Comparison of ENCODE assay signal across 1 cellular context in the genomic region with DNA sequence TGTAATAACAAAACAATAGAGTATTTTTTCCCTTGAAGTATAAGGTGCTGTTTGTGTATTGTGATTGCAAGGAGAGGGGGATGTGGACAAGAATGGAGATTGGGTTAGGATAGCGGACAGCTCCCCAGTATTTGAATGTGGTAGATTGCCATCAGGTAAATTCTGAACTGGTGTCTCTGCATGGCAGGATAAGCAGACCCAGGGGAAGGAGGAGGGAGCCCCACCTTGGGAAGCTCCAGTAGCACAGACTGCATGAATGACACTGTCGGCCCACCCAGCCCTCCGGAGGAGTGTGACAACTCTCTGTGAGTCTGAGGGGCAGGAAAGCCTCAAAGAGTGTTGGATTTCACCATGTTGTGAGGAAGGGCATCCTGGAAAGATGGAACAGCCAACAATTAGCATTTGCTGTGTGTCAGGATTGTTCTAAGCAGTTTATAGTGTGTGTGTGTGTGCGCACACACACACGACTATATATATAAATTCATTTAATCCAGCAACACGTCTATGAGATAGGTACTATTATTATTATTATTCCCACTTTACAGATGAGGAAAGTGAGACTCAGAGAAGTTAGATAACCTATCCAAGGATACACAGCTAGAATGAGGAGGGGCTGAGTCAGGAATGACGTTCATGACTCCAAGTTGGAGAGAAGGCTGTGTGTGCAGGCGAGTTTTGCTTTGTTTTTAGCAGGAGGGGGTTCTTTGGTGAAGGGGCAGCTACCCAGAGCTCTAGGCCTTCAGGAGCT.
TF ChIP-seq lines count a peak whose summit lies in the region.

No MANE protein-coding gene starts in this region.

TF ChIP-seq in K562, 482 proteins besides CTCF, POLR2A, EP300 and RAD21 (continued from another document and continues in another):
- TF ChIP-seq, protein P1, sequence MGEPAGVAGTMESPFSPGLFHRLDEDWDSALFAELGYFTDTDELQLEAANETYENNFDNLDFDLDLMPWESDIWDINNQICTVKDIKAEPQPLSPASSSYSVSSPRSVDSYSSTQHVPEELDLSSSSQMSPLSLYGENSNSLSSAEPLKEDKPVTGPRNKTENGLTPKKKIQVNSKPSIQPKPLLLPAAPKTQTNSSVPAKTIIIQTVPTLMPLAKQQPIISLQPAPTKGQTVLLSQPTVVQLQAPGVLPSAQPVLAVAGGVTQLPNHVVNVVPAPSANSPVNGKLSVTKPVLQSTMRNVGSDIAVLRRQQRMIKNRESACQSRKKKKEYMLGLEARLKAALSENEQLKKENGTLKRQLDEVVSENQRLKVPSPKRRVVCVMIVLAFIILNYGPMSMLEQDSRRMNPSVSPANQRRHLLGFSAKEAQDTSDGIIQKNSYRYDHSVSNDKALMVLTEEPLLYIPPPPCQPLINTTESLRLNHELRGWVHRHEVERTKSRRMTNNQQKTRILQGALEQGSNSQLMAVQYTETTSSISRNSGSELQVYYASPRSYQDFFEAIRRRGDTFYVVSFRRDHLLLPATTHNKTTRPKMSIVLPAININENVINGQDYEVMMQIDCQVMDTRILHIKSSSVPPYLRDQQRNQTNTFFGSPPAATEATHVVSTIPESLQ (CRISPR knock-in tag; IDR thresholded peaks at IDR 0.05): no peak
- peak; percentile 86 for TF ChIP-seq CBFA2T3 (IDR thresholded peaks at IDR 0.05)
- TF ChIP-seq SIN3B (IDR thresholded peaks at IDR 0.05; ENCODE audit: low read depth): no peak
- no peak for TF ChIP-seq SP1 (CRISPR knock-in tag; IDR thresholded peaks at IDR 0.05)
- TF ChIP-seq NBN (IDR thresholded peaks at IDR 0.05; ENCODE audit: low read depth): no peak
- 0 out of 2 replicates have a peak, but pooled peaks have one; percentile 58 for TF ChIP-seq SMARCA5 (IDR thresholded peaks at IDR 0.05)
- TF ChIP-seq POU5F1 (IDR thresholded peaks at IDR 0.05; ENCODE audit: borderline replicate concordance, low read depth, low read length, partially characterized antibody): no peak
- TF ChIP-seq BRF1 (IDR thresholded peaks at IDR 0.05; ENCODE audit: borderline replicate concordance, extremely low read depth, insufficient read length): no peak
- no peak for TF ChIP-seq CBX1 (IDR thresholded peaks at IDR 0.05; ENCODE audit: low read depth)
- 0 out of 2 replicates have a peak, but pooled peaks have one; percentile 51 for TF ChIP-seq SMARCC2 (IDR thresholded peaks at IDR 0.05; ENCODE audit: low read depth)
- TF ChIP-seq GTF2A2 (tag; IDR thresholded peaks at IDR 0.05): no peak
- no peak for TF ChIP-seq IRF9 (tag; IDR thresholded peaks at IDR 0.05)
- TF ChIP-seq ZFP1 (CRISPR knock-in tag; IDR thresholded peaks at IDR 0.05): no peak
- TF ChIP-seq ZNF75A (CRISPR knock-in tag; IDR thresholded peaks at IDR 0.05): no peak
- TF ChIP-seq KDM2B (CRISPR knock-in tag; IDR thresholded peaks at IDR 0.05): no peak
- peak; percentile 50; the same call in 1 of the 2 replicates for TF ChIP-seq ZEB2 (IDR thresholded peaks at IDR 0.05)
- TF ChIP-seq FOXK2 (conservative IDR thresholded peaks at IDR 0.05 in 1 of 2, IDR thresholded peaks at IDR 0.05 in 1 of 2; ENCODE audit: low read depth in 2 of 2): peak in 1 of 2 experiments; percentile 10; a peak in 1 of 4 replicates
- no peak; a peak in 1 of 4 replicates for TF ChIP-seq MAZ (CRISPR knock-in tag; conservative IDR thresholded peaks at IDR 0.05 in 1 of 2, IDR thresholded peaks at IDR 0.05 in 1 of 2)
- TF ChIP-seq ZHX1 (conservative IDR thresholded peaks at IDR 0.05; ENCODE audit: low read length): no peak
- peak; percentile 33; the same call in 1 of the 2 replicates for TF ChIP-seq ZBED1 (IDR thresholded peaks at IDR 0.05)
- TF ChIP-seq, protein P2, sequence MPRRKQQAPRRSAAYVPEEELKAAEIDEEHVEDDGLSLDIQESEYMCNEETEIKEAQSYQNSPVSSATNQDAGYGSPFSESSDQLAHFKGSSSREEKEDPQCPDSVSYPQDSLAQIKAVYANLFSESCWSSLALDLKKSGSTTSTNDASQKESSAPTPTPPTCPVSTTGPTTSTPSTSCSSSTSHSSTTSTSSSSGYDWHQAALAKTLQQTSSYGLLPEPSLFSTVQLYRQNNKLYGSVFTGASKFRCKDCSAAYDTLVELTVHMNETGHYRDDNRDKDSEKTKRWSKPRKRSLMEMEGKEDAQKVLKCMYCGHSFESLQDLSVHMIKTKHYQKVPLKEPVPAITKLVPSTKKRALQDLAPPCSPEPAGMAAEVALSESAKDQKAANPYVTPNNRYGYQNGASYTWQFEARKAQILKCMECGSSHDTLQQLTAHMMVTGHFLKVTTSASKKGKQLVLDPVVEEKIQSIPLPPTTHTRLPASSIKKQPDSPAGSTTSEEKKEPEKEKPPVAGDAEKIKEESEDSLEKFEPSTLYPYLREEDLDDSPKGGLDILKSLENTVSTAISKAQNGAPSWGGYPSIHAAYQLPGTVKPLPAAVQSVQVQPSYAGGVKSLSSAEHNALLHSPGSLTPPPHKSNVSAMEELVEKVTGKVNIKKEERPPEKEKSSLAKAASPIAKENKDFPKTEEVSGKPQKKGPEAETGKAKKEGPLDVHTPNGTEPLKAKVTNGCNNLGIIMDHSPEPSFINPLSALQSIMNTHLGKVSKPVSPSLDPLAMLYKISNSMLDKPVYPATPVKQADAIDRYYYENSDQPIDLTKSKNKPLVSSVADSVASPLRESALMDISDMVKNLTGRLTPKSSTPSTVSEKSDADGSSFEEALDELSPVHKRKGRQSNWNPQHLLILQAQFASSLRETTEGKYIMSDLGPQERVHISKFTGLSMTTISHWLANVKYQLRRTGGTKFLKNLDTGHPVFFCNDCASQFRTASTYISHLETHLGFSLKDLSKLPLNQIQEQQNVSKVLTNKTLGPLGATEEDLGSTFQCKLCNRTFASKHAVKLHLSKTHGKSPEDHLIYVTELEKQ (CRISPR knock-in tag; IDR thresholded peaks at IDR 0.05): no peak
- TF ChIP-seq, protein P3, sequence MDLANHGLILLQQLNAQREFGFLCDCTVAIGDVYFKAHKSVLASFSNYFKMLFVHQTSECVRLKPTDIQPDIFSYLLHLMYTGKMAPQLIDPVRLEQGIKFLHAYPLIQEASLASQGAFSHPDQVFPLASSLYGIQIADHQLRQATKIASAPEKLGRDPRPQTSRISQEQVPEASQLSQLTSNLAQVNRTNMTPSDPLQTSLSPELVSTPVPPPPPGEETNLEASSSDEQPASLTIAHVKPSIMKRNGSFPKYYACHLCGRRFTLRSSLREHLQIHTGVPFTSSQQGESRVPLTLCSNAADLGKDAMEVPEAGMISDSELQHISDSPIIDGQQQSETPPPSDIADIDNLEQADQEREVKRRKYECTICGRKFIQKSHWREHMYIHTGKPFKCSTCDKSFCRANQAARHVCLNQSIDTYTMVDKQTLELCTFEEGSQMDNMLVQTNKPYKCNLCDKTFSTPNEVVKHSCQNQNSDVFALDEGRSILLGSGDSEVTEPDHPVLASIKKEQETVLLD (IDR thresholded peaks at IDR 0.05): peak; percentile 64; the same call in 1 of the 2 replicates
- no peak for TF ChIP-seq FOXA3 (CRISPR knock-in tag; conservative IDR thresholded peaks at IDR 0.05 in 1 of 2, IDR thresholded peaks at IDR 0.05 in 1 of 2)
- peak; percentile 57; the same call in 1 of the 2 replicates for TF ChIP-seq MTA3 (IDR thresholded peaks at IDR 0.05; ENCODE audit: borderline replicate concordance)
- peak; percentile 61 for TF ChIP-seq BCOR (IDR thresholded peaks at IDR 0.05)
- TF ChIP-seq RUNX1 (IDR thresholded peaks at IDR 0.05; ENCODE audit: low read depth): no peak
- no peak for TF ChIP-seq ETS2 (tag; IDR thresholded peaks at IDR 0.05; ENCODE audit: borderline replicate concordance, poor library complexity, severe bottlenecking)
- TF ChIP-seq SPI1 (IDR thresholded peaks at IDR 0.05; ENCODE audit: borderline replicate concordance, low read depth, low read length): no peak
- TF ChIP-seq RBM14 (IDR thresholded peaks at IDR 0.05; ENCODE audit: borderline replicate concordance, insufficient read depth, low read depth, low read length): no peak
- no peak for TF ChIP-seq XRCC5 (IDR thresholded peaks at IDR 0.05; ENCODE audit: low read depth, low read length)
- TF ChIP-seq ZNF24 (IDR thresholded peaks at IDR 0.05): no peak
- TF ChIP-seq NCOA1 (IDR thresholded peaks at IDR 0.05; ENCODE audit: low read depth): no peak
- TF ChIP-seq ZBTB11 (CRISPR knock-in tag; IDR thresholded peaks at IDR 0.05): no peak
- no peak for TF ChIP-seq HOXB6 (CRISPR knock-in tag; IDR thresholded peaks at IDR 0.05; ENCODE audit: borderline replicate concordance)
- TF ChIP-seq KDM1A (IDR thresholded peaks at IDR 0.05): peak in 1 of 2 experiments; percentile 63; a peak in 2 of 4 replicates
- TF ChIP-seq, protein P4, sequence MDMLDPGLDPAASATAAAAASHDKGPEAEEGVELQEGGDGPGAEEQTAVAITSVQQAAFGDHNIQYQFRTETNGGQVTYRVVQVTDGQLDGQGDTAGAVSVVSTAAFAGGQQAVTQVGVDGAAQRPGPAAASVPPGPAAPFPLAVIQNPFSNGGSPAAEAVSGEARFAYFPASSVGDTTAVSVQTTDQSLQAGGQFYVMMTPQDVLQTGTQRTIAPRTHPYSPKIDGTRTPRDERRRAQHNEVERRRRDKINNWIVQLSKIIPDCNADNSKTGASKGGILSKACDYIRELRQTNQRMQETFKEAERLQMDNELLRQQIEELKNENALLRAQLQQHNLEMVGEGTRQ (CRISPR knock-in tag; IDR thresholded peaks at IDR 0.05): no peak
